ENCODE assay signal across 1 cellular context in the genomic region with DNA sequence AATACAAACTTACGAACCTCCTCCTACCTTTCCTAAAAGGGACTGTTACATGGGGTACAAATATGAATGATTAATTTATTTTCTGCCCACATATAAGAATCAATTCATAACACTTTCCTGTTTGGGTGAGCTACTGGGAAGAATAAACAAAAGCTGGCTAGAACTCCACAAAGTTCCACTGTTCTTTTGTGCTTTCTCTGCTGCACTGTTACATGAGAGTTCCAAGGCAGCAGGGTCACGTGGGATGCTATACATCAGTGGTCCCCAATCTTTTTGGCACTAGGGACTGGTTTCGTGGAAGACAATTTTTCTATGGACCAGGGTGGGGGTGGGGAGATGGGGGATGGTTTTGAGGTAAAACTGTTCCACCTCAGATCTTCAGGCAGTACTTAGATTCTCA.
TF ChIP-seq lines count a peak whose summit lies in the region.

No MANE protein-coding gene starts in this region.

TF ChIP-seq in HepG2, 621 proteins besides CTCF, POLR2A, EP300 and RAD21 (continued from another document):
- TF ChIP-seq PLSCR1 (CRISPR knock-in tag; IDR thresholded peaks at IDR 0.05; ENCODE audit: borderline replicate concordance) (no peak), FOXJ3 (CRISPR knock-in tag; IDR thresholded peaks at IDR 0.05; ENCODE audit: borderline replicate concordance) (no peak), ZNF17 (CRISPR knock-in tag; IDR thresholded peaks at IDR 0.05) (no peak), ZNF776 (CRISPR knock-in tag; IDR thresholded peaks at IDR 0.05) (no peak), NFIB (CRISPR knock-in tag; IDR thresholded peaks at IDR 0.05; ENCODE audit: borderline replicate concordance) (no peak), MAFK (conservative IDR thresholded peaks at IDR 0.05 in 1 of 2, IDR thresholded peaks at IDR 0.05 in 1 of 2; ENCODE audit: low read length in 2 of 2) (no peak), PAF1 (CRISPR knock-in tag; IDR thresholded peaks at IDR 0.05) (no peak), FOXA1 (IDR thresholded peaks at IDR 0.05) (no peak), FOXA1 (CRISPR knock-in tag; IDR thresholded peaks at IDR 0.05) (no peak), JUND (CRISPR knock-in tag; IDR thresholded peaks at IDR 0.05) (no peak), ZNF839 (CRISPR knock-in tag; IDR thresholded peaks at IDR 0.05; ENCODE audit: borderline replicate concordance) (no peak), SSRP1 (CRISPR knock-in tag; IDR thresholded peaks at IDR 0.05) (no peak)
- TF ChIP-seq, protein P1, sequence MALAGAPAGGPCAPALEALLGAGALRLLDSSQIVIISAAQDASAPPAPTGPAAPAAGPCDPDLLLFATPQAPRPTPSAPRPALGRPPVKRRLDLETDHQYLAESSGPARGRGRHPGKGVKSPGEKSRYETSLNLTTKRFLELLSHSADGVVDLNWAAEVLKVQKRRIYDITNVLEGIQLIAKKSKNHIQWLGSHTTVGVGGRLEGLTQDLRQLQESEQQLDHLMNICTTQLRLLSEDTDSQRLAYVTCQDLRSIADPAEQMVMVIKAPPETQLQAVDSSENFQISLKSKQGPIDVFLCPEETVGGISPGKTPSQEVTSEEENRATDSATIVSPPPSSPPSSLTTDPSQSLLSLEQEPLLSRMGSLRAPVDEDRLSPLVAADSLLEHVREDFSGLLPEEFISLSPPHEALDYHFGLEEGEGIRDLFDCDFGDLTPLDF (CRISPR knock-in tag; IDR thresholded peaks at IDR 0.05): no peak
- TF ChIP-seq, protein P2, sequence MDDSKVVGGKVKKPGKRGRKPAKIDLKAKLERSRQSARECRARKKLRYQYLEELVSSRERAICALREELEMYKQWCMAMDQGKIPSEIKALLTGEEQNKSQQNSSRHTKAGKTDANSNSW (CRISPR knock-in tag; IDR thresholded peaks at IDR 0.05; ENCODE audit: borderline replicate concordance): no peak
- TF ChIP-seq, protein P3, sequence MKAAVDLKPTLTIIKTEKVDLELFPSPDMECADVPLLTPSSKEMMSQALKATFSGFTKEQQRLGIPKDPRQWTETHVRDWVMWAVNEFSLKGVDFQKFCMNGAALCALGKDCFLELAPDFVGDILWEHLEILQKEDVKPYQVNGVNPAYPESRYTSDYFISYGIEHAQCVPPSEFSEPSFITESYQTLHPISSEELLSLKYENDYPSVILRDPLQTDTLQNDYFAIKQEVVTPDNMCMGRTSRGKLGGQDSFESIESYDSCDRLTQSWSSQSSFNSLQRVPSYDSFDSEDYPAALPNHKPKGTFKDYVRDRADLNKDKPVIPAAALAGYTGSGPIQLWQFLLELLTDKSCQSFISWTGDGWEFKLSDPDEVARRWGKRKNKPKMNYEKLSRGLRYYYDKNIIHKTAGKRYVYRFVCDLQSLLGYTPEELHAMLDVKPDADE (CRISPR knock-in tag; IDR thresholded peaks at IDR 0.05): no peak
